Comparison of ENCODE assay signal across 9 cellular contexts in the genomic region with DNA sequence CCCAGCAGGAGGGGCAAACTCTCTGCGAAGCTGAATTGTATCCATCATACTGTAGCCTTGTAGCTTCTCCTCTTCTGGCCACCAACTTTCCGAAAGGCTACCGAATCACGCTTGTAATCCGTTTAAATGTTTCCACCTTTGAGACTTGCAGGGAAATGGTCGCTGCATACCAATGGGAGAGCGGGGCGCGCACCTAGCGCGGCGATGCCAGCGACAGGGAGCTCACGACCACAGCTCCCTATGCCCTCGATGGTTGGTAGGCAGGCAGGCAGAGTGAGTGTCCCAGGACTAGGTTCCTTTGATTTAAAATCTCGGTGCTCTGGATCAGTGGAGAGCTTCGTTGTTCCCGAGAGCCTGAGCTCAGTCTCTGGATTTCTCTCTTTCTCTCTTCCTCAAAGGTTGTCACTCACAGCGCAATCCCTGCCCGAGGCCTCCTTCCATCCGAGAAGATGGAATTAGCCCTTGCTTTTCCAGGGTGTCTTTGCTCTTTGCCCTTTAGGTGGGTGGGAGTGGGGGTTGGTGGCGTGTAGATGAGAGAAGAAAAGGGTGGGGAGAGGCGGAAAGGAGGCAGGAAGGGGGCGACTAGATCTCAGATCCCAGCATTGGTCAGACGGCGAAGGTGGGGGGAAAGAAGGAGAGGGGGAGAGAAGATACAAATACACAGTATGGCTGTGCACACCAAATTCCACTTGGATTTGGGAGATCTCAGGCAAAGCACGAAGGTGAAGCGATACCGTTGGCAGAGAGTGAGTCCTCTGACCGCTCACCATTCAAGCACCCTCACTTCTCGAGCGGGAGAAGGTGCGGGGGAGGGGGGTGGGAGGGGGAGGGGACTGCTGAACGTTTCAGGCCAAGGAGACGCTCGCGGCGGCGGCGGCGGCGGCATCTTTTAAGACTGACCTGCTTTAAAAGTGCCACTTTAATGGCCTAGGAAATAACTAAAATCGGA.
A peak's percentile ranks its signal among the peaks of the same experiment; 100 is the strongest.
DNase-seq lines count a peak whose midpoint lies in the region; ATAC-seq and TF ChIP-seq lines count a peak whose summit lies in the region.
"Had no signal": no experiment of that assay in that cellular context is flagged by ENCODE, and none has a peak within 500 bp of the region (broad histone marks: within the 10 kb centered on the region; RNA-seq: fewer than 3 reads in every experiment).

A gene with protein sequence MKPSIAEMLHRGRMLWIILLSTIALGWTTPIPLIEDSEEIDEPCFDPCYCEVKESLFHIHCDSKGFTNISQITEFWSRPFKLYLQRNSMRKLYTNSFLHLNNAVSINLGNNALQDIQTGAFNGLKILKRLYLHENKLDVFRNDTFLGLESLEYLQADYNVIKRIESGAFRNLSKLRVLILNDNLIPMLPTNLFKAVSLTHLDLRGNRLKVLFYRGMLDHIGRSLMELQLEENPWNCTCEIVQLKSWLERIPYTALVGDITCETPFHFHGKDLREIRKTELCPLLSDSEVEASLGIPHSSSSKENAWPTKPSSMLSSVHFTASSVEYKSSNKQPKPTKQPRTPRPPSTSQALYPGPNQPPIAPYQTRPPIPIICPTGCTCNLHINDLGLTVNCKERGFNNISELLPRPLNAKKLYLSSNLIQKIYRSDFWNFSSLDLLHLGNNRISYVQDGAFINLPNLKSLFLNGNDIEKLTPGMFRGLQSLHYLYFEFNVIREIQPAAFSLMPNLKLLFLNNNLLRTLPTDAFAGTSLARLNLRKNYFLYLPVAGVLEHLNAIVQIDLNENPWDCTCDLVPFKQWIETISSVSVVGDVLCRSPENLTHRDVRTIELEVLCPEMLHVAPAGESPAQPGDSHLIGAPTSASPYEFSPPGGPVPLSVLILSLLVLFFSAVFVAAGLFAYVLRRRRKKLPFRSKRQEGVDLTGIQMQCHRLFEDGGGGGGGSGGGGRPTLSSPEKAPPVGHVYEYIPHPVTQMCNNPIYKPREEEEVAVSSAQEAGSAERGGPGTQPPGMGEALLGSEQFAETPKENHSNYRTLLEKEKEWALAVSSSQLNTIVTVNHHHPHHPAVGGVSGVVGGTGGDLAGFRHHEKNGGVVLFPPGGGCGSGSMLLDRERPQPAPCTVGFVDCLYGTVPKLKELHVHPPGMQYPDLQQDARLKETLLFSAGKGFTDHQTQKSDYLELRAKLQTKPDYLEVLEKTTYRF (minus strand): TSS at position 757 of the 949 bp plus-strand sequence. CDS start 5,554 bp downstream, outside the sequence.

- no peaks in the 10 kb centered on the region for H3K9me3 ChIP-seq in stomach smooth muscle (ENCODE audit: control insufficient read depth in 2 of 2, low read length in 2 of 2)

- no peak for TF ChIP-seq CTCF in astrocyte of the cerebellum (IDR thresholded peaks at IDR 0.05; ENCODE audit: low read depth, low read length, missing control alignments)

- peak; percentile 62 for DNase-seq in NCI-H82 (lab: John Stamatoyannopoulos, UW)
- no peak for DNase-seq in NCI-H82 treated with DMSO at 0.1 percent for 48 hours (lab: John Stamatoyannopoulos, UW; ENCODE audit: unreplicated experiment)
- no peak for DNase-seq in astrocyte of the cerebellum (ENCODE audit: low read depth)
- DNase-seq in RPMI8226: no peak
- DNase-seq in central memory CD4-positive, alpha-beta T cell: no peak
- DNase-seq: CD4-positive, CD25-positive, alpha-beta regulatory T cell had no signal

- no peaks in the 10 kb centered on the region for H3K36me3 ChIP-seq in stomach smooth muscle (ENCODE audit: control insufficient read depth in 2 of 2, insufficient read depth in 2 of 2, low read length in 2 of 2)

- peak within 1 kb of the TSS; percentile 42 to 43 for H3K9ac ChIP-seq in stomach smooth muscle (ENCODE audit: low read length in 2 of 2)

- H3K4me3 ChIP-seq in astrocyte of the cerebellum (ENCODE audit: low read depth, low read length) (peak within 1 kb of the TSS; percentile 53), stomach smooth muscle (ENCODE audit: low read length in 2 of 2) (peak within 1 kb of the TSS; percentile 61 to 73)

- no peak for ATAC-seq in HG03460 (IDR thresholded peaks at IDR 0.05; ENCODE audit: unreplicated experiment)

- H3K4me1 ChIP-seq in stomach smooth muscle (ENCODE audit: control insufficient read depth, insufficient read depth, low read length): peaks cover 23% of the 10 kb centered on the region

- H3K27ac ChIP-seq in layer of hippocampus (ENCODE audit: low read depth, low read length) (peak within 1 kb of the TSS; percentile 55), stomach smooth muscle (ENCODE audit: low read length) (no peak within 1 kb of the TSS)

- in situ Hi-C loops in astrocyte of the cerebellum (cut with HindIII; ENCODE audit: low sequenced_read_pairs): no loop called here

- H3K27me3 ChIP-seq in layer of hippocampus (ENCODE audit: control insufficient read depth, insufficient read depth, low read length) (peaks cover 5% of the 10 kb centered on the region), stomach smooth muscle (ENCODE audit: control insufficient read depth in 1 of 2, insufficient read depth in 2 of 2, low read length in 2 of 2) (peaks cover 39% of the 10 kb centered on the region in 2 donors)
